Comparison of ENCODE assay signal across 9 cellular contexts in the genomic region with DNA sequence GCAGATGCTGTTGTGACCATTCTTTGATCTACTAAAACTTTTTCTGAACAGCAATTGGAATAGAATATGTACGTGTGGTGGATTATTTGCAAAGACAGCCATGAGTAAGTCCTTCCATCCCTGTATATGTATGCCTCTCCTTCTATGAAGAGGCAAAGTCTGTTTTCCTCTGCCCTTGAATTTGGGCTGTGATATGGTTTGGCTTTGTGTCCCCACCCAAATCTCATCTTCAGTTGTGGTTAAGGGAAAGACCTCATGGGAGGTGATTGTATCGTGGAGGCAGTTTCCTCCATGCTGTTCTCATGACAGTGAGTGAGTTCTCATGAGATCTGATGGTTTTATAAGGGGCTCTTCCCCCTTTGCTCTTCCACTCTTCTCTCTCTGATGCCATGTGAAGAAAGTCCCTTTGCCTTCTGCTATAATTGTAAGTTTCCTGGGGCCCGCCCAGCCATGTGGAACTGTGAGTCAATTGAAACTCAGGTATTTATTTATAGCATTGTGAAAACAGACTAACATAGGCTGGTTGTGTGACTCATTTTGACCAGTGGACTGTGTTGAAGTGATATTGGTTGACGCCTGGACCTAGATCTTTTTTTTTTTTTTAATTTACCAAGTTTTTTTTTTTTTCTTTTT.
DNase-seq lines count a peak whose midpoint lies in the region; ATAC-seq lines count a peak whose summit lies in the region.
"Had no signal": no experiment of that assay in that cellular context is flagged by ENCODE, and none has a peak within 500 bp of the region (broad histone marks: within the 10 kb centered on the region; RNA-seq: fewer than 3 reads in every experiment).

No MANE protein-coding gene starts in this region.

- DNase-seq in DMS53 (lab: John Stamatoyannopoulos, UW) = peak; percentile 73
- peak; percentile 74 for DNase-seq in LHCN-M2 (ENCODE audit: low read depth)
- DNase-seq in amniotic epithelial cell (ENCODE audit: low read depth) = peak; percentile 44
- peak; percentile 19 to 29 for DNase-seq in stimulated activated CD8-positive, alpha-beta memory T cell treated with anti-CD3 and anti-CD28 coated beads, Interleukin-2, amount 100 ng/mL, for 48 hours (ENCODE audit: low read depth in 2 of 2)
- no peak for DNase-seq in iPS-NIHi7 (ENCODE audit: extremely low spot score)
- DNase-seq in HAP-1 (ENCODE audit: low spot score in 2 of 2) = no peak
- DNase-seq in anterior cingulate cortex (lab: John Stamatoyannopoulos, UW) = no peak
- DNase-seq: activated naive CD8-positive, alpha-beta T cell treated with anti-CD3 and anti-CD28 coated beads, Interleukin-2, amount 10 ng/mL, durations not matched to agents 7 days and 5 days had no signal

- H3K9me3 ChIP-seq in HAP-1 = no peaks in the 10 kb centered on the region

- no peaks in the 10 kb centered on the region; the same call in 1 of the 2 replicates for H3K4me1 ChIP-seq in HAP-1

- H3K36me3 ChIP-seq in HAP-1 (replicated peaks) = no peaks in the 10 kb centered on the region

- in situ Hi-C loops in HAP-1 (cut with MboI; ENCODE audit: low sequenced_read_pairs) = no loop called here

- H3K4me3 ChIP-seq in HAP-1 = no peak overlapping the region

- no peaks in the 10 kb centered on the region for H3K27me3 ChIP-seq in HAP-1 (ENCODE audit: low read depth)

- ATAC-seq in GM21528 (IDR thresholded peaks at IDR 0.05; ENCODE audit: low FRiP score, unreplicated experiment) = peak; percentile 93

Comparison
In these comparisons a context has a peak if more than half of its experiments do, and no peak if none do; other contexts are left out.
1. DNase-seq: peak in DMS53 (single experiment), LHCN-M2 (single experiment), amniotic epithelial cell (single experiment) and stimulated activated CD8-positive, alpha-beta memory T cell treated with anti-CD3 and anti-CD28 coated beads, Interleukin-2, amount 100 ng/mL, for 48 hours (2 of 2); none in iPS-NIHi7 (single experiment), HAP-1 (0 of 2) and anterior cingulate cortex (0 of 58).